ENCODE assay signal across 1 cellular context in genomic region chr15:55277116-55277564, GRCh38.
TF ChIP-seq lines count a peak whose summit lies in the region.

No MANE protein-coding gene starts in this region.

TF ChIP-seq in GM12878, 131 proteins besides CTCF, POLR2A, EP300 and RAD21 (continued from another document):
- TF ChIP-seq SKIL (IDR thresholded peaks at IDR 0.05; ENCODE audit: low read depth, poor library complexity, severe bottlenecking), result peak; percentile 94
- no peak for TF ChIP-seq NR2C2 (IDR thresholded peaks at IDR 0.05; ENCODE audit: borderline replicate concordance, control insufficient read depth, insufficient read length, low read depth)
- TF ChIP-seq SMAD5 (IDR thresholded peaks at IDR 0.05; ENCODE audit: low read depth), result 0 out of 2 replicates have a peak, but pooled peaks have one; percentile 39
- no peak for TF ChIP-seq BCLAF1 (IDR thresholded peaks at IDR 0.05)
- TF ChIP-seq NKRF (conservative IDR thresholded peaks at IDR 0.05), result peak; percentile 40
TF ChIP-seq in GM12878: peak in this region for 55.
